In genomic region chr10:79937256-79937635, GRCh38 we compare ENCODE assay signal across 1 cellular context.
TF ChIP-seq lines count a peak whose summit lies in the region.

No MANE protein-coding gene starts in this region.

TF ChIP-seq in SK-N-SH treated with all-trans-retinoic acid at 6 μM for 48 hours, 23 proteins besides CTCF, POLR2A, EP300 and RAD21 (continued from another document):
- TF ChIP-seq POU6F1 (CRISPR knock-in tag; IDR thresholded peaks at IDR 0.05; ENCODE audit: borderline replicate concordance, low read depth): no peak
- no peak for TF ChIP-seq CREB5 (CRISPR knock-in tag; IDR thresholded peaks at IDR 0.05; ENCODE audit: low read depth)
- no peak for TF ChIP-seq RARB (CRISPR knock-in tag; IDR thresholded peaks at IDR 0.05)
- no peak for TF ChIP-seq ZFP30 (CRISPR knock-in tag; IDR thresholded peaks at IDR 0.05)
- TF ChIP-seq BACH2 (CRISPR knock-in tag; IDR thresholded peaks at IDR 0.05; ENCODE audit: borderline replicate concordance): no peak
- TF ChIP-seq ARNTL (CRISPR knock-in tag; IDR thresholded peaks at IDR 0.05; ENCODE audit: borderline replicate concordance, low read depth): no peak
- no peak for TF ChIP-seq TCF4 (CRISPR knock-in tag; IDR thresholded peaks at IDR 0.05; ENCODE audit: borderline replicate concordance)
